Comparison of ENCODE assay signal across 14 cellular contexts in the genomic region with DNA sequence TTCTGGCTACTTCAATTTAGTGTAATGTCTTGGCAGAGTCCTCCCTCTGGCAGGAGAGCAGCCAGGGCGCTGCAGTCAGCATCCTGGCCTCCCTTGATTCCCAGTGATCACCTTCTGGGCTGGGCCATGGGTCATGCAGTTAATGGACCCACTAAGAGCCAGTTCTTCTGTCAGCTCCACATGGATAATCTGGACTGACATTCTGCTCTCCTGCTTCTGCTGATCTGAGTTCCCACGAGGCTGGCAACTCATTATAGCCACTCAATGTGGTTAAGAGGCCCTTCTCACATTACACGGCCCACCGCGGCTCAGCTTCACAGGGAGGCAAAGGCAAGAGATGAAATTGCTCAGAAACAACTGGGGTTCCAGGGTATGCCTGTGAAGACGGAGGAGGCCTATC.
DNase-seq lines count a peak whose midpoint lies in the region; TF ChIP-seq lines count a peak whose summit lies in the region.
"Had no signal": no experiment of that assay in that cellular context is flagged by ENCODE, and none has a peak within 500 bp of the region (broad histone marks: within the 10 kb centered on the region; RNA-seq: fewer than 3 reads in every experiment).

No MANE protein-coding gene starts in this region.

- no peaks in the 10 kb centered on the region for H3K27me3 Mint-ChIP-seq in type B pancreatic cell

- H3K36me3 ChIP-seq in adrenal gland (replicated peaks in 1 of 2) = no peaks in the 10 kb centered on the region
- H3K36me3 ChIP-seq: upper lobe of right lung had no signal

- H3K4me3 ChIP-seq in retinal pigment epithelial cell (ENCODE audit: low read length) (no peak overlapping the region), adrenal gland (no peak overlapping the region)
- H3K4me3 ChIP-seq: upper lobe of right lung had no signal

- TF ChIP-seq CTCF in retinal pigment epithelial cell (conservative IDR thresholded peaks at IDR 0.05; ENCODE audit: low read depth, low read length) (no peak), adrenal gland (IDR thresholded peaks at IDR 0.05) (no peak), type B pancreatic cell (conservative IDR thresholded peaks at IDR 0.05) (no peak)

- no peaks in the 10 kb centered on the region for H3K9me3 Mint-ChIP-seq in type B pancreatic cell

- no peak overlapping the region for H3K27ac Mint-ChIP-seq in type B pancreatic cell

- 65 to 75% (median 72%) methylated on average over 6 of the region's 6 CpGs for WGBS in adrenal gland, 4 donors

- TF ChIP-seq POLR2A in adrenal gland (IDR thresholded peaks at IDR 0.05) = no peak

- intact Hi-C loops in adrenal gland (cut with DNase I) = no loop called here

- H3K27ac ChIP-seq in adrenal gland = no peak overlapping the region
- H3K27ac ChIP-seq: foreskin keratinocyte, upper lobe of right lung had no signal

- no peaks in the 10 kb centered on the region for H3K9me3 ChIP-seq in adrenal gland (replicated peaks in 1 of 3)
- H3K9me3 ChIP-seq: upper lobe of right lung had no signal

- H3K36me3 Mint-ChIP-seq in type B pancreatic cell = no peaks in the 10 kb centered on the region

- H3K4me1 Mint-ChIP-seq in type B pancreatic cell (ENCODE audit: unreplicated experiment) = peaks cover 14% of the 10 kb centered on the region

- H3K4me3 Mint-ChIP-seq in type B pancreatic cell = no peak overlapping the region

- H3K27me3 ChIP-seq in adrenal gland = no peaks in the 10 kb centered on the region
- H3K27me3 ChIP-seq: foreskin keratinocyte had no signal

- peaks cover 4 to 6% of the 10 kb centered on the region in 2 donors for H3K4me1 ChIP-seq in adrenal gland (replicated peaks in 1 of 2)
- H3K4me1 ChIP-seq: upper lobe of right lung had no signal

- DNase-seq in NCI-H345 (lab: John Stamatoyannopoulos, UW) (peak; percentile 46), NCI-H345 treated with DMSO at 0.1 percent for 48 hours (lab: John Stamatoyannopoulos, UW; ENCODE audit: unreplicated experiment) (no peak), NCI-H2227 treated with DMSO at 0.1 percent for 48 hours (lab: John Stamatoyannopoulos, UW) (peak; percentile 14), cerebellar cortex (ENCODE audit: low spot score) (peak; percentile 79), retinal pigment epithelial cell (ENCODE audit: low read depth) (peak; percentile 70), Kasumi-1 (lab: John Stamatoyannopoulos, UW) (no peak), adrenal gland (no peak), type B pancreatic cell (ENCODE audit: extremely low spot score, unreplicated experiment) (no peak)
- DNase-seq: activated CD4-positive, alpha-beta T cell treated with anti-CD3 and anti-CD28 coated beads, Interleukin-2, amount 50 U/mL, for 48 hours; cortex of kidney; foreskin keratinocyte; KG1; stimulated activated CD4-positive, alpha-beta T cell treated with anti-CD3 and anti-CD28 coated beads, Interleukin-12 subunit alpha, Interleukin-12 subunit beta, amount 100 ng/mL, for 4 hours; upper lobe of right lung had no signal

Comparison
In these comparisons a context has a peak if more than half of its experiments do, and no peak if none do; other contexts are left out.
1. DNase-seq: peak in NCI-H345 (single experiment), NCI-H2227 treated with DMSO at 0.1 percent for 48 hours (single experiment), cerebellar cortex (single experiment) and retinal pigment epithelial cell (single experiment); none in NCI-H345 treated with DMSO at 0.1 percent for 48 hours (single experiment), Kasumi-1 (0 of 2), adrenal gland (0 of 7) and type B pancreatic cell (single experiment).